1 cellular context compared by ENCODE assay signal in genomic region chr19:6767357-6768235, GRCh38.
TF ChIP-seq lines count a peak whose summit lies in the region.

Gene SH2D3A, minus strand, starts transcription at chr19:6767435. Its CDS starts 3,687 bp downstream, at chr19:6763748.

TF ChIP-seq in HepG2, 621 proteins besides CTCF, POLR2A, EP300 and RAD21 (continued from another document):
- TF ChIP-seq KDM2A (CRISPR knock-in tag; IDR thresholded peaks at IDR 0.05; ENCODE audit: borderline replicate concordance, low read depth) = peak; percentile 60; the same call in 1 of the 2 replicates
- no peak for TF ChIP-seq GABPA (IDR thresholded peaks at IDR 0.05; ENCODE audit: low read depth, low read length)
- 0 out of 2 replicates have a peak, but pooled peaks have one; percentile 6 for TF ChIP-seq GABPA (CRISPR knock-in tag; IDR thresholded peaks at IDR 0.05; ENCODE audit: low read depth)
- no peak for TF ChIP-seq SMAD3 (CRISPR knock-in tag; IDR thresholded peaks at IDR 0.05)
- 0 out of 2 replicates have a peak, but pooled peaks have one; percentile 17 for TF ChIP-seq AHDC1 (CRISPR knock-in tag; IDR thresholded peaks at IDR 0.05; ENCODE audit: borderline replicate concordance)
- TF ChIP-seq XBP1 (CRISPR knock-in tag; IDR thresholded peaks at IDR 0.05) = no peak
- no peak for TF ChIP-seq XRCC5 (optimal IDR thresholded peaks at IDR 0.05; ENCODE audit: low read length)
